1 cellular context compared by ENCODE assay signal in the genomic region with DNA sequence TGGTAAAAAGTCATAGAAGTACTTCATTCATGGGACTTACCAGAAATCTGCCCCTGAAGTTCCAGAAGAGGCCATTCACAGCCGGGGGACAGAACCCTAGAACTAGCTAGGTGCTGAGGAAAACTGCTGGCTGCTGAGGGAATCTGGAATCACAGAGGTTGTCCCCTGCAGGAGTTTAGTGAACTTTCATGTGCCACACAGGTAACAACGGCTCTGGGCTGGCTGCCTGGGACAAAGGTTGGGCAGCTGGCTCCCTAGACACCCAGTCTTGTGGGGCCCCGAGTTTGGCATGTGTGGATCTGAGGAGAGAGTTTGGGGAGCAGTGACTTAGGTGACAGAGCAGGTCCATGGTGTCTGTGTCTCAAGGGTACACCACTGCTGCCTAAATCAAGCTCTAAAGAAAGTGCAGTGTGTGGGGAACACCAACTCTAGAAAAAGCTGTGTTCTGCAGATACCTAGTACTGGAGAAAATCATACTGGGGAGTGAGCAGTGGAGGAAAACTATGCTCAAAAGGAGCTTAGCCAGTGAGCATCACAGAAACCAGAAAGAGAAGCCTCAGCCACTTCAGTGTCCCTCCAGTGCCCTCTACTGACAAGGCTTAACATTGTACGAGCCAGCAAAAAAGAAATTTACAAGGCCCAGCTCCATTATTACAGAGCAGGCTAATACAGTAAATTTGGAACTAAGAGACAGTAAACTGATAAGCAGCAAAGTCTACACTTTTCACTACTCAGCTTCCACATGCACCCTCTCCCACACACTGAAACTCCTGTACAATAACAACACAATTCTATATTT.
TF ChIP-seq lines count a peak whose summit lies in the region.

No MANE protein-coding gene starts in this region.

TF ChIP-seq in K562, 482 proteins besides CTCF, POLR2A, EP300 and RAD21 (continued from another document):
- TF ChIP-seq ZNF398 (CRISPR knock-in tag; IDR thresholded peaks at IDR 0.05), result no peak
- TF ChIP-seq ZKSCAN3 (CRISPR knock-in tag; IDR thresholded peaks at IDR 0.05), result no peak
- TF ChIP-seq ZNF384 (IDR thresholded peaks at IDR 0.05; ENCODE audit: low read depth, low read length), result no peak
- TF ChIP-seq, protein P1, sequence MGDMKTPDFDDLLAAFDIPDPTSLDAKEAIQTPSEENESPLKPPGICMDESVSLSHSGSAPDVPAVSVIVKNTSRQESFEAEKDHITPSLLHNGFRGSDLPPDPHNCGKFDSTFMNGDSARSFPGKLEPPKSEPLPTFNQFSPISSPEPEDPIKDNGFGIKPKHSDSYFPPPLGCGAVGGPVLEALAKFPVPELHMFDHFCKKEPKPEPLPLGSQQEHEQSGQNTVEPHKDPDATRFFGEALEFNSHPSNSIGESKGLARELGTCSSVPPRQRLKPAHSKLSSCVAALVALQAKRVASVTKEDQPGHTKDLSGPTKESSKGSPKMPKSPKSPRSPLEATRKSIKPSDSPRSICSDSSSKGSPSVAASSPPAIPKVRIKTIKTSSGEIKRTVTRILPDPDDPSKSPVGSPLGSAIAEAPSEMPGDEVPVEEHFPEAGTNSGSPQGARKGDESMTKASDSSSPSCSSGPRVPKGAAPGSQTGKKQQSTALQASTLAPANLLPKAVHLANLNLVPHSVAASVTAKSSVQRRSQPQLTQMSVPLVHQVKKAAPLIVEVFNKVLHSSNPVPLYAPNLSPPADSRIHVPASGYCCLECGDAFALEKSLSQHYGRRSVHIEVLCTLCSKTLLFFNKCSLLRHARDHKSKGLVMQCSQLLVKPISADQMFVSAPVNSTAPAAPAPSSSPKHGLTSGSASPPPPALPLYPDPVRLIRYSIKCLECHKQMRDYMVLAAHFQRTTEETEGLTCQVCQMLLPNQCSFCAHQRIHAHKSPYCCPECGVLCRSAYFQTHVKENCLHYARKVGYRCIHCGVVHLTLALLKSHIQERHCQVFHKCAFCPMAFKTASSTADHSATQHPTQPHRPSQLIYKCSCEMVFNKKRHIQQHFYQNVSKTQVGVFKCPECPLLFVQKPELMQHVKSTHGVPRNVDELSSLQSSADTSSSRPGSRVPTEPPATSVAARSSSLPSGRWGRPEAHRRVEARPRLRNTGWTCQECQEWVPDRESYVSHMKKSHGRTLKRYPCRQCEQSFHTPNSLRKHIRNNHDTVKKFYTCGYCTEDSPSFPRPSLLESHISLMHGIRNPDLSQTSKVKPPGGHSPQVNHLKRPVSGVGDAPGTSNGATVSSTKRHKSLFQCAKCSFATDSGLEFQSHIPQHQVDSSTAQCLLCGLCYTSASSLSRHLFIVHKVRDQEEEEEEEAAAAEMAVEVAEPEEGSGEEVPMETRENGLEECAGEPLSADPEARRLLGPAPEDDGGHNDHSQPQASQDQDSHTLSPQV (IDR thresholded peaks at IDR 0.05), result no peak
- TF ChIP-seq ZSCAN32 (CRISPR knock-in tag; IDR thresholded peaks at IDR 0.05), result no peak
- no peak for TF ChIP-seq ZNF165 (CRISPR knock-in tag; IDR thresholded peaks at IDR 0.05; ENCODE audit: borderline replicate concordance)
- no peak for TF ChIP-seq ZNF324 (CRISPR knock-in tag; IDR thresholded peaks at IDR 0.05)
- no peak for TF ChIP-seq TEAD1 (CRISPR knock-in tag; IDR thresholded peaks at IDR 0.05)
